ENCODE assay signal across 1 cellular context in the genomic region with DNA sequence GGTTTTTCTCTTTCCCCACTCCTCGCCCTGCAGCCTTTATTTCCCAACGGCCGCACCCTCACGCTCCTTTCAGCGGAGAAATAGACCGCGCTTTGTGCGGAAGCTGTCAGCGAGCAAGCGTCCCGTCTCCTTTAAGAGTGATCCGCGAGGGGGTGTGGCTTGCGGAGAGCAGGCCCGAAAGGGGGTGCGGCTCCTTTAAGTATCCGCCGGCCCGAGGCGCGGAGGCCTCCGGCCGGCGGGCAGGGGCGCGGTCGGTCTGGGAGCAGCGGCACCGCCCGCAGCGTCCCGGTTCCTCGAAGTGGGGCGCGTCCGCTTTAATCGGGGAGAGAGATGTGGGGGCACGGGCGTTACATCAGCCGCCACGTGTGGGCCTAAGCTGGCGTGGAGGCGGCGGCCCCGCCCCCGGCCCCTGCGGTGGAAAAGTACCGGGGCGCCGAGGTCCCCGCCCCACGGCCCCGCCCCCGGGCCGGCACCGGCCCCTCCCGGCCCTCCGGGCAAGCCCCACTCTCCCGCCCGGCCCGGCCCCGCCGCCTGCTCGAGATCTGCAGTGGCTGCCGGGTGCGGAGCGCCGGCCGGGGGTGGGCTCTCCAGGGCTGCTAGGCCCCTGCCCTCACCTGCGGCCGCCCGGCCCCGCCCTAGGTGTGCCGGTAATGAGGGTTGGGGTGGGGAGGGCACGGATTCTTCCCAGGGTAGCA.
TF ChIP-seq lines count a peak whose summit lies in the region.

No MANE protein-coding gene starts in this region.

TF ChIP-seq in K562, 482 proteins besides CTCF, POLR2A, EP300 and RAD21 (continues in another document):
- TF ChIP-seq PHTF2 (CRISPR knock-in tag; IDR thresholded peaks at IDR 0.05): no peak
- TF ChIP-seq ZNF12 (CRISPR knock-in tag; IDR thresholded peaks at IDR 0.05): no peak
- TF ChIP-seq, protein P1, sequence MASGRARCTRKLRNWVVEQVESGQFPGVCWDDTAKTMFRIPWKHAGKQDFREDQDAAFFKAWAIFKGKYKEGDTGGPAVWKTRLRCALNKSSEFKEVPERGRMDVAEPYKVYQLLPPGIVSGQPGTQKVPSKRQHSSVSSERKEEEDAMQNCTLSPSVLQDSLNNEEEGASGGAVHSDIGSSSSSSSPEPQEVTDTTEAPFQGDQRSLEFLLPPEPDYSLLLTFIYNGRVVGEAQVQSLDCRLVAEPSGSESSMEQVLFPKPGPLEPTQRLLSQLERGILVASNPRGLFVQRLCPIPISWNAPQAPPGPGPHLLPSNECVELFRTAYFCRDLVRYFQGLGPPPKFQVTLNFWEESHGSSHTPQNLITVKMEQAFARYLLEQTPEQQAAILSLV (tag; IDR thresholded peaks at IDR 0.05): no peak
- no peak for TF ChIP-seq TEAD2 (tag; IDR thresholded peaks at IDR 0.05)
- TF ChIP-seq ELF1 (tag; IDR thresholded peaks at IDR 0.05): peak; percentile 57
- TF ChIP-seq CBX3 (IDR thresholded peaks at IDR 0.05; ENCODE audit: borderline replicate concordance in 1 of 2, low read length in 2 of 2): peak in 1 of 2 experiments; percentile 10; a peak in 1 of 3 replicates
- TF ChIP-seq, protein P2, sequence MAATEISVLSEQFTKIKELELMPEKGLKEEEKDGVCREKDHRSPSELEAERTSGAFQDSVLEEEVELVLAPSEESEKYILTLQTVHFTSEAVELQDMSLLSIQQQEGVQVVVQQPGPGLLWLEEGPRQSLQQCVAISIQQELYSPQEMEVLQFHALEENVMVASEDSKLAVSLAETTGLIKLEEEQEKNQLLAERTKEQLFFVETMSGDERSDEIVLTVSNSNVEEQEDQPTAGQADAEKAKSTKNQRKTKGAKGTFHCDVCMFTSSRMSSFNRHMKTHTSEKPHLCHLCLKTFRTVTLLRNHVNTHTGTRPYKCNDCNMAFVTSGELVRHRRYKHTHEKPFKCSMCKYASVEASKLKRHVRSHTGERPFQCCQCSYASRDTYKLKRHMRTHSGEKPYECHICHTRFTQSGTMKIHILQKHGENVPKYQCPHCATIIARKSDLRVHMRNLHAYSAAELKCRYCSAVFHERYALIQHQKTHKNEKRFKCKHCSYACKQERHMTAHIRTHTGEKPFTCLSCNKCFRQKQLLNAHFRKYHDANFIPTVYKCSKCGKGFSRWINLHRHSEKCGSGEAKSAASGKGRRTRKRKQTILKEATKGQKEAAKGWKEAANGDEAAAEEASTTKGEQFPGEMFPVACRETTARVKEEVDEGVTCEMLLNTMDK (IDR thresholded peaks at IDR 0.05; ENCODE audit: borderline replicate concordance, insufficient read depth, low read depth, low read length, poor library complexity, severe bottlenecking): no peak
- no peak; the same call in 1 of the 2 replicates for TF ChIP-seq USF1 (CRISPR knock-in tag; IDR thresholded peaks at IDR 0.05)
- peak; percentile 79 for TF ChIP-seq CTBP1 (IDR thresholded peaks at IDR 0.05; ENCODE audit: borderline replicate concordance)
- TF ChIP-seq ZBTB5 (IDR thresholded peaks at IDR 0.05): no peak
- TF ChIP-seq PHB (CRISPR knock-in tag; IDR thresholded peaks at IDR 0.05): no peak
- peak; percentile 69; the same call in 1 of the 2 replicates for TF ChIP-seq OTX1 (CRISPR knock-in tag; IDR thresholded peaks at IDR 0.05)
- TF ChIP-seq ZNF449 (CRISPR knock-in tag; IDR thresholded peaks at IDR 0.05): no peak
- TF ChIP-seq KAT8 (IDR thresholded peaks at IDR 0.05; ENCODE audit: low read depth): no peak
- TF ChIP-seq XRCC5 (IDR thresholded peaks at IDR 0.05; ENCODE audit: low read depth, low read length): no peak
- TF ChIP-seq ZNF239 (CRISPR knock-in tag; IDR thresholded peaks at IDR 0.05): no peak
- no peak for TF ChIP-seq FOSL1 (tag; conservative IDR thresholded peaks at IDR 0.05)
- peak; percentile 89 for TF ChIP-seq HMGN3 (IDR thresholded peaks at IDR 0.05; ENCODE audit: borderline replicate concordance, extremely low read depth, insufficient read length, low read depth, low read length)
- no peak for TF ChIP-seq ATF6 (CRISPR knock-in tag; IDR thresholded peaks at IDR 0.05)
- peak; percentile 45 for TF ChIP-seq POLR2B (IDR thresholded peaks at IDR 0.05; ENCODE audit: low read depth, partially characterized antibody)
- TF ChIP-seq NCOA1 (IDR thresholded peaks at IDR 0.05; ENCODE audit: low read depth): 0 out of 2 replicates have a peak, but pooled peaks have one; percentile 10
- no peak for TF ChIP-seq ELF2 (CRISPR knock-in tag; IDR thresholded peaks at IDR 0.05)
- no peak for TF ChIP-seq NUFIP1 (IDR thresholded peaks at IDR 0.05; ENCODE audit: partially characterized antibody)
- no peak for TF ChIP-seq MCM5 (IDR thresholded peaks at IDR 0.05; ENCODE audit: low read depth)
- TF ChIP-seq NFYB (IDR thresholded peaks at IDR 0.05; ENCODE audit: extremely low read depth, insufficient read length): no peak
- TF ChIP-seq ZNF197 (CRISPR knock-in tag; IDR thresholded peaks at IDR 0.05; ENCODE audit: low read depth): 0 out of 2 replicates have a peak, but pooled peaks have one; percentile 49
- no peak for TF ChIP-seq ZNF830 (CRISPR knock-in tag; IDR thresholded peaks at IDR 0.05)
- TF ChIP-seq TAF7 (tag; IDR thresholded peaks at IDR 0.05): no peak
- no peak for TF ChIP-seq ZNF408 (CRISPR knock-in tag; IDR thresholded peaks at IDR 0.05; ENCODE audit: low read depth)
- TF ChIP-seq ZNF778 (CRISPR knock-in tag; IDR thresholded peaks at IDR 0.05): no peak
- no peak for TF ChIP-seq ZNF23 (CRISPR knock-in tag; IDR thresholded peaks at IDR 0.05)
- TF ChIP-seq SRSF7 (optimal IDR thresholded peaks at IDR 0.05; ENCODE audit: low read depth, low read length): no peak
- no peak for TF ChIP-seq SRF (CRISPR knock-in tag; IDR thresholded peaks at IDR 0.05)
- TF ChIP-seq ARID2 (IDR thresholded peaks at IDR 0.05): no peak
- TF ChIP-seq ARID4B (CRISPR knock-in tag; IDR thresholded peaks at IDR 0.05): no peak; the same call in 1 of the 2 replicates
- TF ChIP-seq, protein P3, sequence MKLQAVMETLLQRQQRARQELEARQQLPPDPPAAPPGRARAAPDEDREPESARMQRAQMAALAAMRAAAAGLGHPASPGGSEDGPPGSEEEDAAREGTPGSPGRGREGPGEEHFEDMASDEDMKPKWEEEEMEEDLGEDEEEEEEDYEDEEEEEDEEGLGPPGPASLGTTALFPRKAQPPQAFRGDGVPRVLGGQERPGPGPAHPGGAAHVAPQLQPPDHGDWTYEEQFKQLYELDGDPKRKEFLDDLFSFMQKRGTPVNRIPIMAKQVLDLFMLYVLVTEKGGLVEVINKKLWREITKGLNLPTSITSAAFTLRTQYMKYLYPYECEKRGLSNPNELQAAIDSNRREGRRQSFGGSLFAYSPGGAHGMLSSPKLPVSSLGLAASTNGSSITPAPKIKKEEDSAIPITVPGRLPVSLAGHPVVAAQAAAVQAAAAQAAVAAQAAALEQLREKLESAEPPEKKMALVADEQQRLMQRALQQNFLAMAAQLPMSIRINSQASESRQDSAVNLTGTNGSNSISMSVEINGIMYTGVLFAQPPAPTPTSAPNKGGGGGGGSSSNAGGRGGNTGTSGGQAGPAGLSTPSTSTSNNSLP (IDR thresholded peaks at IDR 0.05; ENCODE audit: borderline replicate concordance, low read depth, low read length): no peak
- peak; percentile 76; the same call in 1 of the 2 replicates for TF ChIP-seq ZBTB26 (CRISPR knock-in tag; IDR thresholded peaks at IDR 0.05)
- no peak; the same call in 1 of the 2 replicates for TF ChIP-seq ERF (CRISPR knock-in tag; IDR thresholded peaks at IDR 0.05)
- TF ChIP-seq ESRRA (IDR thresholded peaks at IDR 0.05; ENCODE audit: borderline replicate concordance, low read depth): peak; percentile 38; the same call in 1 of the 2 replicates
